In the genomic region with DNA sequence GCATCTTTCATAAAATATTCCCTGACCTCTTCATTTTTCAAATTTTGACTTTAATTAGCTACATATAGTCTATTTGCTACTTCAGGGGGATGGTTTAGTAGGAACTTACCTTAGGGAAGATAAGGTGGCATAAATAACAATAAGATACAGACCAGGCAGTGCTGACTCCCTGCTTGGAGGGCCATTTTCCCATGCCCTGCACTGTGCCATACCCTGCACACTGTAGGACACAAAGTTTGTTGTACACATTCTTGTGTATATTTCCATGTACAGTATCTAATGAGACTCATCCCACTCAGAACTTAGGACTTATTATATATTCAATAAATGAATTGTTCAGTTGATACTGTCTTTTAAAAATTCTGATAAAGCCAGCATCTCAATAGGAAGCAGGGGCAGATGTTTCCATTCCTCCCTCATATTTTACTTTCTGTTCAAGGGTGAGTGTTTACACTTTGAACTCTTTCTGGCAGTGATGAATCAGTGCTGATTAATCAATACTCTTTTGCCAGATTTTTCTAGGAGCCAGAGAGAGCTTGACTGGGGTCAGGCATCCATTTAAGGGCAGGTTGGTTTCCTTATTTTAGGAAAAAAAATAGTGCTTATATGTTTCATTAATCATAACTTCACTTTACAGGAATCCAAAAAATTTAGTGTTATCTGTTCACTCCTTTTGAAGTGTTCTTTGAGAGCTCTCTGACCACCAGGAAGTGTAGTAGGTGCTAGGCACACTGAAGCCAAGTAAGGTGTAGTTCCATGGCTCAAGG, we compare ENCODE assay signal across 9 cellular contexts. TPM values are rescaled to one million over a fixed set of nuclear protein-coding genes. Genes with fewer than 3 reads are reported as not detected.
A peak's percentile ranks its signal among the peaks of the same experiment; 100 is the strongest.
DNase-seq lines count a peak whose midpoint lies in the region; ATAC-seq and TF ChIP-seq lines count a peak whose summit lies in the region.
"Had no signal": no experiment of that assay in that cellular context is flagged by ENCODE, and none has a peak within 500 bp of the region (broad histone marks: within the 10 kb centered on the region; RNA-seq: fewer than 3 reads in every experiment).

No MANE protein-coding gene starts in this region.

- no peaks in the 10 kb centered on the region for H3K36me3 Mint-ChIP-seq in activated naive CD8-positive, alpha-beta T cell treated with anti-CD3 and anti-CD28 coated beads, Interleukin-2, amount 50 U/mL, for 24 hours (ENCODE audit: low read depth)
- no peaks in the 10 kb centered on the region for H3K36me3 Mint-ChIP-seq in nephron progenitor cell (ENCODE audit: low read depth)
- no peaks in the 10 kb centered on the region for H3K36me3 Mint-ChIP-seq in effector memory CD8-positive, alpha-beta T cell (ENCODE audit: insufficient read depth)

- no peaks in the 10 kb centered on the region for H3K9me3 ChIP-seq in right atrium auricular region

- H3K27me3 Mint-ChIP-seq in activated naive CD8-positive, alpha-beta T cell treated with anti-CD3 and anti-CD28 coated beads, Interleukin-2, amount 50 U/mL, for 24 hours: no peaks in the 10 kb centered on the region
- H3K27me3 Mint-ChIP-seq in nephron progenitor cell (ENCODE audit: low read depth, poor library complexity): no peaks in the 10 kb centered on the region
- H3K27me3 Mint-ChIP-seq in effector memory CD8-positive, alpha-beta T cell: no peaks in the 10 kb centered on the region

- no peak for TF ChIP-seq CTCF in nephron progenitor cell (IDR thresholded peaks at IDR 0.05)
- no peak for TF ChIP-seq CTCF in right atrium auricular region (IDR thresholded peaks at IDR 0.05)

- no peaks in the 10 kb centered on the region for H3K9me3 Mint-ChIP-seq in activated naive CD8-positive, alpha-beta T cell treated with anti-CD3 and anti-CD28 coated beads, Interleukin-2, amount 50 U/mL, for 24 hours
- H3K9me3 Mint-ChIP-seq in nephron progenitor cell: no peaks in the 10 kb centered on the region
- H3K9me3 Mint-ChIP-seq in effector memory CD8-positive, alpha-beta T cell: no peaks in the 10 kb centered on the region

- peak; percentile 47 for DNase-seq in GM03348 (ENCODE audit: low spot score)
- no peak for DNase-seq in activated naive CD8-positive, alpha-beta T cell treated with anti-CD3 and anti-CD28 coated beads, Interleukin-2, amount 50 U/mL, for 24 hours
- DNase-seq in nephron progenitor cell: no peak
- no peak for DNase-seq in right atrium auricular region (ENCODE audit: low spot score)
- DNase-seq in stimulated activated CD4-positive, alpha-beta T cell treated with anti-CD3 and anti-CD28 coated beads, Interleukin-4, amount 100 ng/mL, for 24 hours: no peak
- no peak for DNase-seq in effector memory CD8-positive, alpha-beta T cell
- DNase-seq in activated CD4-positive, alpha-beta T cell treated with anti-CD3 and anti-CD28 coated beads, Interleukin-2, amount 50 U/mL, for 4 hours: no peak
- DNase-seq: NCI-H2029 had no signal

- no peaks in the 10 kb centered on the region for H3K27me3 ChIP-seq in right atrium auricular region

- peaks cover 0 to 36% of the 10 kb centered on the region in 2 donors for H3K4me1 ChIP-seq in right atrium auricular region

- no peak overlapping the region for H3K4me3 ChIP-seq in right atrium auricular region

- H3K4me3 Mint-ChIP-seq in activated naive CD8-positive, alpha-beta T cell treated with anti-CD3 and anti-CD28 coated beads, Interleukin-2, amount 50 U/mL, for 24 hours: no peak overlapping the region
- H3K4me3 Mint-ChIP-seq in nephron progenitor cell: no peak overlapping the region
- no peak overlapping the region for H3K4me3 Mint-ChIP-seq in effector memory CD8-positive, alpha-beta T cell

- no peak overlapping the region for H3K27ac ChIP-seq in right atrium auricular region

- peaks cover 20% of the 10 kb centered on the region for H3K4me1 Mint-ChIP-seq in activated naive CD8-positive, alpha-beta T cell treated with anti-CD3 and anti-CD28 coated beads, Interleukin-2, amount 50 U/mL, for 24 hours
- H3K4me1 Mint-ChIP-seq in nephron progenitor cell: peaks cover 26% of the 10 kb centered on the region
- no peaks in the 10 kb centered on the region for H3K4me1 Mint-ChIP-seq in effector memory CD8-positive, alpha-beta T cell (ENCODE audit: low read depth in 2 of 2)

- peak; percentile 27 for ATAC-seq in HG03135 (IDR thresholded peaks at IDR 0.05; ENCODE audit: unreplicated experiment)
- ATAC-seq in activated naive CD8-positive, alpha-beta T cell treated with anti-CD3 and anti-CD28 coated beads, Interleukin-2, amount 50 U/mL, for 24 hours: peak; percentile 68
- ATAC-seq in effector memory CD8-positive, alpha-beta T cell (replicated peaks): no peak

- H3K36me3 ChIP-seq in right atrium auricular region: no peaks in the 10 kb centered on the region

- H3K27ac Mint-ChIP-seq in activated naive CD8-positive, alpha-beta T cell treated with anti-CD3 and anti-CD28 coated beads, Interleukin-2, amount 50 U/mL, for 24 hours: peak overlapping the region; percentile 24
- peak overlapping the region; percentile 2 for H3K27ac Mint-ChIP-seq in nephron progenitor cell
- H3K27ac Mint-ChIP-seq in effector memory CD8-positive, alpha-beta T cell: peak overlapping the region in 1 of 2 donors; percentile 1

RNA-seq across cellular contexts. Expression of a gene that starts 30.6 kb away (rescaled TPM):
- total RNA-seq in right atrium auricular region: 10 to 100 TPM; 22.4 to 52.0 TPM
